20 cellular contexts compared by ENCODE assay signal in genomic region chr14:51318777-51319176, GRCh38.
DNase-seq lines count a peak whose midpoint lies in the region; ATAC-seq and TF ChIP-seq lines count a peak whose summit lies in the region.
"Had no signal": no experiment of that assay in that cellular context is flagged by ENCODE, and none has a peak within 500 bp of the region (broad histone marks: within the 10 kb centered on the region; RNA-seq: fewer than 3 reads in every experiment).

No MANE protein-coding gene starts in this region.

- H3K4me3 Mint-ChIP-seq in neural progenitor cell (no peak overlapping the region), HFFc6 (no peak overlapping the region)
- H3K4me3 Mint-ChIP-seq in stimulated activated naive B cell treated with anti-CD40 and anti-IgM and Interleukin-4, amounts not matched to agents 10 μg/mL and 1 μg/mL and 100 μg/mL, for 72 hours, result no peak overlapping the region
- H3K4me3 Mint-ChIP-seq: activated naive CD8-positive, alpha-beta T cell treated with anti-CD3 and anti-CD28 coated beads for 36 hours; activated T-cell treated with anti-CD3 and anti-CD28 coated beads, Interleukin-2, amount 50 U/mL, for 72 hours; CD14-positive monocyte; T-helper 17 cell; type B pancreatic cell; WTC11 had no signal

- H3K4me3 ChIP-seq in AG10803 (ENCODE audit: low read length) (no peak overlapping the region), esophagus squamous epithelium (no peak overlapping the region), neural progenitor cell (no peak overlapping the region)
- H3K4me3 ChIP-seq: mucosa of descending colon had no signal

- peak; percentile 37 for DNase-seq in AG10803 (ENCODE audit: low read depth)
- peak; percentile 74 for DNase-seq in NCI-H2171 treated with DMSO at 0.1 percent for 48 hours (lab: John Stamatoyannopoulos, UW)
- DNase-seq in esophagus squamous epithelium (lab: John Stamatoyannopoulos, UW), result no peak
- no peak for DNase-seq in neural progenitor cell (ENCODE audit: low spot score)
- no peak for DNase-seq in stimulated activated naive CD4-positive, alpha-beta T cell (lab: John Stamatoyannopoulos, UW)
- DNase-seq in HFFc6, result no peak
- no peak for DNase-seq in stimulated activated naive B cell treated with anti-CD40 and anti-IgM and Interleukin-4, amounts not matched to agents 10 μg/mL and 1 μg/mL and 100 μg/mL, for 72 hours
- DNase-seq: activated naive CD8-positive, alpha-beta T cell treated with anti-CD3 and anti-CD28 coated beads for 36 hours; activated T-cell treated with anti-CD3 and anti-CD28 coated beads, Interleukin-2, amount 50 U/mL, for 72 hours; DMS53; effector CD4-positive, alpha-beta T cell; left colon; mucosa of descending colon; SHP77; T-helper 17 cell had no signal

- H3F3A ChIP-seq in neural progenitor cell (ENCODE audit: low read depth), result no peaks in the 10 kb centered on the region

- intact Hi-C loops in esophagus squamous epithelium (cut with DNase I), result no loop called here

- WGBS in esophagus squamous epithelium, 2 donors, result 29 to 38% methylated on average over 3 of the region's 3 CpGs

- no peak for ATAC-seq in stimulated activated naive B cell treated with anti-CD40 and anti-IgM and Interleukin-4, amounts not matched to agents 10 μg/mL and 1 μg/mL and 100 μg/mL, for 72 hours (replicated peaks)
- ATAC-seq in HG03039 (IDR thresholded peaks at IDR 0.05; ENCODE audit: unreplicated experiment), result no peak
- ATAC-seq: activated T-cell treated with anti-CD3 and anti-CD28 coated beads, Interleukin-2, amount 50 U/mL, for 72 hours; HCT116; left colon; mucosa of descending colon; T-helper 17 cell; WTC11 had no signal

- H3K9me3 ChIP-seq in esophagus squamous epithelium (no peaks in the 10 kb centered on the region), neural progenitor cell (ENCODE audit: low read depth) (no peaks in the 10 kb centered on the region)
- H3K9me3 ChIP-seq: mucosa of descending colon had no signal

- no peak for TF ChIP-seq CTCF in AG10803 (conservative IDR thresholded peaks at IDR 0.05; ENCODE audit: low read length)
- no peak for TF ChIP-seq CTCF in esophagus squamous epithelium (IDR thresholded peaks at IDR 0.05)
- no peak for TF ChIP-seq CTCF in neural progenitor cell (IDR thresholded peaks at IDR 0.05)
- no peak for TF ChIP-seq CTCF in HFFc6 (IDR thresholded peaks at IDR 0.05)

- TF ChIP-seq POLR2A in esophagus squamous epithelium (IDR thresholded peaks at IDR 0.05), result no peak

- H3K9ac ChIP-seq in neural progenitor cell, result no peak overlapping the region

- H3K27ac Mint-ChIP-seq in neural progenitor cell (no peak overlapping the region), HFFc6 (no peak overlapping the region)
- no peak overlapping the region for H3K27ac Mint-ChIP-seq in stimulated activated naive B cell treated with anti-CD40 and anti-IgM and Interleukin-4, amounts not matched to agents 10 μg/mL and 1 μg/mL and 100 μg/mL, for 72 hours
- H3K27ac Mint-ChIP-seq: activated naive CD8-positive, alpha-beta T cell treated with anti-CD3 and anti-CD28 coated beads for 36 hours; activated T-cell treated with anti-CD3 and anti-CD28 coated beads, Interleukin-2, amount 50 U/mL, for 72 hours; CD14-positive monocyte; T-helper 17 cell; type B pancreatic cell; WTC11 had no signal

- no peak overlapping the region for H2AFZ ChIP-seq in neural progenitor cell (replicated peaks)

- no peaks in the 10 kb centered on the region for H3K9me3 Mint-ChIP-seq in neural progenitor cell
- no peaks in the 10 kb centered on the region for H3K9me3 Mint-ChIP-seq in HFFc6
- H3K9me3 Mint-ChIP-seq in stimulated activated naive B cell treated with anti-CD40 and anti-IgM and Interleukin-4, amounts not matched to agents 10 μg/mL and 1 μg/mL and 100 μg/mL, for 72 hours, result no peaks in the 10 kb centered on the region
- H3K9me3 Mint-ChIP-seq: activated naive CD8-positive, alpha-beta T cell treated with anti-CD3 and anti-CD28 coated beads for 36 hours; activated T-cell treated with anti-CD3 and anti-CD28 coated beads, Interleukin-2, amount 50 U/mL, for 72 hours; type B pancreatic cell; WTC11 had no signal

- no peaks in the 10 kb centered on the region for H4K20me1 ChIP-seq in neural progenitor cell (ENCODE audit: low read depth)

- no peaks in the 10 kb centered on the region for H3K79me2 ChIP-seq in neural progenitor cell (ENCODE audit: low read depth)

- H3K36me3 Mint-ChIP-seq in neural progenitor cell (no peaks in the 10 kb centered on the region), HFFc6 (ENCODE audit: low read depth) (no peaks in the 10 kb centered on the region)
- no peaks in the 10 kb centered on the region for H3K36me3 Mint-ChIP-seq in stimulated activated naive B cell treated with anti-CD40 and anti-IgM and Interleukin-4, amounts not matched to agents 10 μg/mL and 1 μg/mL and 100 μg/mL, for 72 hours
- H3K36me3 Mint-ChIP-seq: activated naive CD8-positive, alpha-beta T cell treated with anti-CD3 and anti-CD28 coated beads for 36 hours; CD14-positive monocyte; type B pancreatic cell; WTC11 had no signal

- H3K4me1 ChIP-seq in esophagus squamous epithelium (peaks cover 0 to 31% (median 19%) of the 10 kb centered on the region in 3 donors), neural progenitor cell (peaks cover 16% of the 10 kb centered on the region)

- H3K27ac ChIP-seq in esophagus squamous epithelium, result peak overlapping the region; percentile 33 to 63 (median 59)
- H3K27ac ChIP-seq in neural progenitor cell, result no peak overlapping the region

- H3K27me3 ChIP-seq in esophagus squamous epithelium (no peaks in the 10 kb centered on the region), neural progenitor cell (no peaks in the 10 kb centered on the region)

- H3K36me3 ChIP-seq in esophagus squamous epithelium, result no peaks in the 10 kb centered on the region
- no peaks in the 10 kb centered on the region for H3K36me3 ChIP-seq in neural progenitor cell

- peaks cover 14% of the 10 kb centered on the region for H3K4me1 Mint-ChIP-seq in neural progenitor cell
- H3K4me1 Mint-ChIP-seq in HFFc6 (ENCODE audit: low read depth), result peaks cover 39% of the 10 kb centered on the region
- H3K4me1 Mint-ChIP-seq in stimulated activated naive B cell treated with anti-CD40 and anti-IgM and Interleukin-4, amounts not matched to agents 10 μg/mL and 1 μg/mL and 100 μg/mL, for 72 hours, result no peaks in the 10 kb centered on the region
- H3K4me1 Mint-ChIP-seq: CD14-positive monocyte, T-helper 17 cell, WTC11 had no signal

- H3K4me2 ChIP-seq in neural progenitor cell, result peak overlapping the region; percentile 10

- H3K27me3 Mint-ChIP-seq in neural progenitor cell (ENCODE audit: insufficient read depth, low read depth) (no peaks in the 10 kb centered on the region), HFFc6 (ENCODE audit: insufficient read depth) (no peaks in the 10 kb centered on the region)
- H3K27me3 Mint-ChIP-seq in stimulated activated naive B cell treated with anti-CD40 and anti-IgM and Interleukin-4, amounts not matched to agents 10 μg/mL and 1 μg/mL and 100 μg/mL, for 72 hours, result no peaks in the 10 kb centered on the region
- H3K27me3 Mint-ChIP-seq: activated naive CD8-positive, alpha-beta T cell treated with anti-CD3 and anti-CD28 coated beads for 36 hours; type B pancreatic cell had no signal

Comparison
In these comparisons a context has a peak if more than half of its experiments do, and no peak if none do; other contexts are left out.
1. DNase-seq: peak in AG10803 (single experiment) and NCI-H2171 treated with DMSO at 0.1 percent for 48 hours (single experiment); none in esophagus squamous epithelium (single experiment), neural progenitor cell (single experiment), stimulated activated naive CD4-positive, alpha-beta T cell (0 of 6), HFFc6 (single experiment) and stimulated activated naive B cell treated with anti-CD40 and anti-IgM and Interleukin-4, amounts not matched to agents 10 μg/mL and 1 μg/mL and 100 μg/mL, for 72 hours (single experiment).